ENCODE assay signal across 18 cellular contexts in genomic region chr1:162972768-162973167, GRCh38.
A peak's percentile ranks its signal among the peaks of the same experiment; 100 is the strongest.
DNase-seq lines count a peak whose midpoint lies in the region; ATAC-seq, FAIRE-seq and TF ChIP-seq lines count a peak whose summit lies in the region.
"Had no signal": no experiment of that assay in that cellular context is flagged by ENCODE, and none has a peak within 500 bp of the region (broad histone marks: within the 10 kb centered on the region; RNA-seq: fewer than 3 reads in every experiment).

No MANE protein-coding gene starts in this region.

- ATAC-seq in SK-N-SH treated with all-trans-retinoic acid at 6 μM for 48 hours (peak; percentile 15), GM21528 (IDR thresholded peaks at IDR 0.05; ENCODE audit: low FRiP score, unreplicated experiment) (no peak), HG03378 (IDR thresholded peaks at IDR 0.05; ENCODE audit: unreplicated experiment) (no peak)

- FAIRE-seq in HTR-8/SVneo (lab: Jason Lieb, UNC): no peak
- FAIRE-seq: H1 had no signal

- DNase-seq in HTR-8/SVneo (ENCODE audit: insufficient read length, low spot score): peak; percentile 5
- DNase-seq in iris pigment epithelial cell (ENCODE audit: low read depth): peak; percentile 43
- no peak for DNase-seq in NCI-H2081 treated with DMSO at 0.1 percent for 48 hours (lab: John Stamatoyannopoulos, UW)
- no peak for DNase-seq in hypothalamus (lab: John Stamatoyannopoulos, UW)
- DNase-seq: BE2C; CD4-positive, alpha-beta T cell; DMS79; Kasumi-1; MM.1S; NCI-H1092 treated with DMSO at 0.1 percent for 48 hours; NCI-H1694 treated with DMSO at 0.1 percent for 48 hours; NCI-H345; NCI-H526 treated with DMSO at 0.1 percent for 48 hours; RPMI8226 had no signal

TF ChIP-seq in SK-N-SH treated with all-trans-retinoic acid at 6 μM for 48 hours, 23 proteins besides CTCF, POLR2A, EP300 and RAD21:
- TF ChIP-seq CSRNP3 (CRISPR knock-in tag; IDR thresholded peaks at IDR 0.05) (no peak), PATZ1 (CRISPR knock-in tag; IDR thresholded peaks at IDR 0.05; ENCODE audit: borderline replicate concordance) (no peak), SNAI2 (CRISPR knock-in tag; IDR thresholded peaks at IDR 0.05) (no peak), ZNF8 (CRISPR knock-in tag; IDR thresholded peaks at IDR 0.05) (no peak), ZNF565 (CRISPR knock-in tag; conservative IDR thresholded peaks at IDR 0.05; ENCODE audit: low read depth) (no peak), ISL1 (CRISPR knock-in tag; IDR thresholded peaks at IDR 0.05) (no peak), CSDC2 (CRISPR knock-in tag; IDR thresholded peaks at IDR 0.05) (no peak), BACH2 (CRISPR knock-in tag; IDR thresholded peaks at IDR 0.05; ENCODE audit: borderline replicate concordance) (no peak), ZC3H10 (CRISPR knock-in tag; IDR thresholded peaks at IDR 0.05) (no peak)
- TF ChIP-seq, protein P1, sequence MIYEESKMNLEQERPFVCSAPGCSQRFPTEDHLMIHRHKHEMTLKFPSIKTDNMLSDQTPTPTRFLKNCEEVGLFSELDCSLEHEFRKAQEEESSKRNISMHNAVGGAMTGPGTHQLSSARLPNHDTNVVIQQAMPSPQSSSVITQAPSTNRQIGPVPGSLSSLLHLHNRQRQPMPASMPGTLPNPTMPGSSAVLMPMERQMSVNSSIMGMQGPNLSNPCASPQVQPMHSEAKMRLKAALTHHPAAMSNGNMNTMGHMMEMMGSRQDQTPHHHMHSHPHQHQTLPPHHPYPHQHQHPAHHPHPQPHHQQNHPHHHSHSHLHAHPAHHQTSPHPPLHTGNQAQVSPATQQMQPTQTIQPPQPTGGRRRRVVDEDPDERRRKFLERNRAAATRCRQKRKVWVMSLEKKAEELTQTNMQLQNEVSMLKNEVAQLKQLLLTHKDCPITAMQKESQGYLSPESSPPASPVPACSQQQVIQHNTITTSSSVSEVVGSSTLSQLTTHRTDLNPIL (CRISPR knock-in tag; IDR thresholded peaks at IDR 0.05; ENCODE audit: low read depth): no peak
- TF ChIP-seq, protein P2, sequence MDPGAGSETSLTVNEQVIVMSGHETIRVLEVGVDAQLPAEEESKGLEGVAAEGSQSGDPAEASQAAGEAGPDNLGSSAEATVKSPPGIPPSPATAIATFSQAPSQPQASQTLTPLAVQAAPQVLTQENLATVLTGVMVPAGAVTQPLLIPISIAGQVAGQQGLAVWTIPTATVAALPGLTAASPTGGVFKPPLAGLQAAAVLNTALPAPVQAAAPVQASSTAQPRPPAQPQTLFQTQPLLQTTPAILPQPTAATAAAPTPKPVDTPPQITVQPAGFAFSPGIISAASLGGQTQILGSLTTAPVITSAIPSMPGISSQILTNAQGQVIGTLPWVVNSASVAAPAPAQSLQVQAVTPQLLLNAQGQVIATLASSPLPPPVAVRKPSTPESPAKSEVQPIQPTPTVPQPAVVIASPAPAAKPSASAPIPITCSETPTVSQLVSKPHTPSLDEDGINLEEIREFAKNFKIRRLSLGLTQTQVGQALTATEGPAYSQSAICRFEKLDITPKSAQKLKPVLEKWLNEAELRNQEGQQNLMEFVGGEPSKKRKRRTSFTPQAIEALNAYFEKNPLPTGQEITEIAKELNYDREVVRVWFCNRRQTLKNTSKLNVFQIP (CRISPR knock-in tag; IDR thresholded peaks at IDR 0.05; ENCODE audit: borderline replicate concordance, low read depth): no peak

Comparison
In these comparisons a context has a peak if more than half of its experiments do, and no peak if none do; other contexts are left out.
1. DNase-seq: peak in HTR-8/SVneo (single experiment) and iris pigment epithelial cell (single experiment); none in NCI-H2081 treated with DMSO at 0.1 percent for 48 hours (single experiment) and hypothalamus (0 of 51).